Comparison of ENCODE assay signal across 16 cellular contexts in genomic region chr16:80606221-80606766, GRCh38.
"Had no signal": no experiment of that assay in that cellular context is flagged by ENCODE, and none has a peak within 500 bp of the region (broad histone marks: within the 10 kb centered on the region; RNA-seq: fewer than 3 reads in every experiment).

No MANE protein-coding gene starts in this region.

- H3K9me3 ChIP-seq: prostate gland had no signal

- H3K4me3 ChIP-seq: prostate gland, skin epidermis had no signal

- DNase-seq: activated CD4-positive, CD25-positive, alpha-beta regulatory T cell; activated naive CD8-positive, alpha-beta T cell treated with anti-CD3 and anti-CD28 coated beads for 36 hours; anterior cingulate cortex; cerebellar nuclear complex; effector memory CD8-positive, alpha-beta T cell; foreskin melanocyte; kidney glomerular epithelial cell; nephron progenitor cell; right cardiac atrium; stimulated activated CD4-positive, alpha-beta T cell treated with anti-CD3 and anti-CD28 coated beads, Interleukin-4, amount 100 ng/mL, for 24 hours had no signal

- H3K4me1 ChIP-seq: prostate gland had no signal

- H3K36me3 ChIP-seq: prostate gland had no signal

- H3K4me3 Mint-ChIP-seq: activated naive CD8-positive, alpha-beta T cell treated with anti-CD3 and anti-CD28 coated beads for 36 hours; effector memory CD8-positive, alpha-beta T cell; nephron progenitor cell; stimulated activated naive CD8-positive, alpha-beta T cell treated with anti-CD3 and anti-CD28 coated beads, Interleukin-15, Interleukin-2, amounts not matched to agents 100 ng/mL and 50 ng/mL, for 24 hours; T-helper 2 cell treated with Interferon-gamma antibody and Interleukin-4, amounts not matched to agents 5 μg/mL and 100 μg/mL, for 36 hours; type B pancreatic cell had no signal

- ATAC-seq: effector memory CD8-positive, alpha-beta T cell; right cardiac atrium had no signal

- H3K27me3 Mint-ChIP-seq: activated naive CD8-positive, alpha-beta T cell treated with anti-CD3 and anti-CD28 coated beads for 36 hours; effector memory CD8-positive, alpha-beta T cell; stimulated activated naive CD8-positive, alpha-beta T cell treated with anti-CD3 and anti-CD28 coated beads, Interleukin-15, Interleukin-2, amounts not matched to agents 100 ng/mL and 50 ng/mL, for 24 hours; type B pancreatic cell had no signal

- H3K4me1 Mint-ChIP-seq: nephron progenitor cell had no signal

- H3K27ac Mint-ChIP-seq: activated naive CD8-positive, alpha-beta T cell treated with anti-CD3 and anti-CD28 coated beads for 36 hours; activated T-helper 2 cell treated with anti-CD3 and anti-CD28 coated beads, Interferon-gamma antibody, Interleukin-2, Interleukin-4, amounts not matched to agents 10 μg/mL and 5 μg/mL and 100 μg/mL, durations not matched to agents 14 hours and 24 hours and 36 hours; nephron progenitor cell; stimulated activated naive CD8-positive, alpha-beta T cell treated with anti-CD3 and anti-CD28 coated beads, Interleukin-15, Interleukin-2, amounts not matched to agents 100 ng/mL and 50 ng/mL, for 24 hours; T-helper 2 cell treated with Interferon-gamma antibody and Interleukin-4, amounts not matched to agents 5 μg/mL and 100 μg/mL, for 36 hours; type B pancreatic cell had no signal

- H3K9me3 Mint-ChIP-seq: T-helper 2 cell treated with Interferon-gamma antibody and Interleukin-4, amounts not matched to agents 5 μg/mL and 100 μg/mL, for 36 hours had no signal
